10 cellular contexts compared by ENCODE assay signal in the genomic region with DNA sequence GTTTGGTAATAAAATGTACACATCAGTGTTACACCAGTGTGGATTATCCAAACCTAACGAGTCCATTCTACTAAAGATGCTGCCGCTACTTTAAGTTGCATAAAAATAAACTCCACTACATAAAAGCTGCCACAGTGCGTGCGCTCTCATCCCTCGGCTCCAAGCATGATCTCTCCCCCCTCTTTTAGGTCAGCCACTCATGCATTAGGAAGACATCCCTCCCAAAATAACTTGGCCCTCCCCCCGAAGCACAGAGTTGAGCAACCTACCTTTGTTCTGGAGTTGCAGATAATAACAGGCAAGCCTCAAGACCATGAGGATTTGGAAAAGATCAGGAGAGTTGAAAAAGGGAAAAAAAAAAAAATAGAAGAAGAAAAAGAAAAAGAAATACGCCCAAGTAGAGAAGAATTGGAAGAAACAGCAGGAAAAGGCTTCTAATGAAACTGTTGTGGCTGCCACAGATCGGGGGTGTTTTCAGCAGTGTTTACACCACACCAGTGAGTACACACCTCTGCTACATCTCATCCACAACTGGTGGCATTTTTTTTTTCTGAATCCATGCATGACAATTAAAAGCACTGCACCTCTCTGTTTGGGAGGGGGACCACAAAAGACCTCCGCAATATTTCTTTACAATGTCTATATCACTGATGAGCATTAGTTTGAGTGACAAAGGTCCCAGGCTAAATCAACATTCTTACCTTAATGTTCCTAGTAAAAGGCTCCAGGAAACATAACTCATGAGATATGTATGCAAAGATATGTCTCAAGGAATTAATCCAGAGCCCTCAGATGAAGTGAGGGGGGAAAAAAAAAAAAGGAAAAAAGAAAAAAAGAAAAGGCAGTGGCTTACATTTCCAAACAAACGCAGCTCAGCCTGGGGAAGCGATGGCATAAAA.
A peak's percentile ranks its signal among the peaks of the same experiment; 100 is the strongest.
DNase-seq lines count a peak whose midpoint lies in the region; ATAC-seq, FAIRE-seq and TF ChIP-seq lines count a peak whose summit lies in the region.
"Had no signal": no experiment of that assay in that cellular context is flagged by ENCODE, and none has a peak within 500 bp of the region (broad histone marks: within the 10 kb centered on the region; RNA-seq: fewer than 3 reads in every experiment).

No MANE protein-coding gene starts in this region.

- no peak overlapping the region for H4K91ac ChIP-seq in H1 (replicated peaks; ENCODE audit: insufficient read length, low read length)

- ATAC-seq in activated naive CD4-positive, alpha-beta T cell treated with anti-CD3 and anti-CD28 coated beads, Interleukin-2, amount 50 U/mL, for 72 hours, result no peak
- ATAC-seq in upper lobe of right lung, result peak; percentile 7
- no peak for ATAC-seq in GM19452 (IDR thresholded peaks at IDR 0.05; ENCODE audit: unreplicated experiment)
- no peak for ATAC-seq in HG03354 (IDR thresholded peaks at IDR 0.05; ENCODE audit: poor library complexity, severe bottlenecking, unreplicated experiment)

- H3K4me3 Mint-ChIP-seq in activated naive CD4-positive, alpha-beta T cell treated with anti-CD3 and anti-CD28 coated beads, Interleukin-2, amount 50 U/mL, for 24 hours, result no peak overlapping the region
- H3K4me3 Mint-ChIP-seq in mesothelial cell of epicardium, result peak overlapping the region; percentile 50
- H3K4me3 Mint-ChIP-seq: activated naive CD4-positive, alpha-beta T cell treated with anti-CD3 and anti-CD28 coated beads for 36 hours had no signal

- H3K23ac ChIP-seq in H1 (ENCODE audit: insufficient read length), result no peak overlapping the region

- peak overlapping the region; percentile 60; the same call in 1 of the 2 replicates for H2BK5ac ChIP-seq in H1 (ENCODE audit: low read depth, low read length)

- H3K18ac ChIP-seq in H1 (ENCODE audit: extremely low read depth, low read length), result no peak overlapping the region; the same call in 1 of the 2 replicates

- CTCF ChIA-PET in H1 (lab: Charles Lee; ENCODE audit: partially characterized antibody), result no interaction called here

- TF ChIP-seq EP300 in H1 (IDR thresholded peaks at IDR 0.05; ENCODE audit: borderline replicate concordance in 1 of 2, low read depth in 2 of 2, low read length in 2 of 2), result no peak

- peaks cover 88% of the 10 kb centered on the region for H3K4me1 Mint-ChIP-seq in activated naive CD4-positive, alpha-beta T cell treated with anti-CD3 and anti-CD28 coated beads, Interleukin-2, amount 50 U/mL, for 24 hours
- H3K4me1 Mint-ChIP-seq in mesothelial cell of epicardium, result peaks cover 77% of the 10 kb centered on the region

- H3K9me3 ChIP-seq in H1 (ENCODE audit: insufficient read depth in 2 of 2, low read depth in 1 of 2, low read length in 1 of 2) (no peaks in the 10 kb centered on the region), upper lobe of right lung (no peaks in the 10 kb centered on the region)

- no peak overlapping the region for H2BK20ac ChIP-seq in H1 (ENCODE audit: low read length)

- DNase-seq in activated naive CD4-positive, alpha-beta T cell treated with anti-CD3 and anti-CD28 coated beads, Interleukin-2, amount 50 U/mL, for 72 hours (ENCODE audit: low spot score in 2 of 2), result no peak
- no peak for DNase-seq in H1 (ENCODE audit: low read depth in 1 of 2, low spot score in 2 of 2)
- DNase-seq in mesothelial cell of epicardium (ENCODE audit: low spot score in 2 of 2, unreplicated experiment in 2 of 2), result no peak
- no peak for DNase-seq in upper lobe of right lung
- DNase-seq in RCC 7860 (ENCODE audit: low spot score), result no peak
- DNase-seq: activated naive CD4-positive, alpha-beta T cell treated with anti-CD3 and anti-CD28 coated beads for 36 hours; NCI-H226 had no signal

- no peaks in the 10 kb centered on the region for H3K27me3 ChIP-seq in H1 (replicated peaks in 1 of 4; ENCODE audit: control insufficient read depth in 3 of 4, extremely low read depth in 1 of 4, insufficient read depth in 3 of 4, low read length in 3 of 4)
- no peaks in the 10 kb centered on the region for H3K27me3 ChIP-seq in upper lobe of right lung

- H3K79me1 ChIP-seq in H1 (ENCODE audit: low read depth, low read length), result no peaks in the 10 kb centered on the region; the same call in 1 of the 2 replicates

- peak overlapping the region; percentile 8; the same call in 1 of the 2 replicates for H2BK15ac ChIP-seq in H1 (ENCODE audit: low read length)

- H3K4me3 ChIP-seq in H1 (ENCODE audit: extremely low read depth in 1 of 4, insufficient read depth in 2 of 4, low read depth in 3 of 4, low read length in 4 of 4), result peak overlapping the region in 1 of 4 experiments; percentile 30; a peak in 2 of 8 replicates
- H3K4me3 ChIP-seq in upper lobe of right lung, result peak overlapping the region; percentile 1

- no peak overlapping the region for H3K56ac ChIP-seq in H1 (replicated peaks; ENCODE audit: insufficient read length, low read depth, low read length)

- no peak overlapping the region for H4K8ac ChIP-seq in H1 (ENCODE audit: extremely low read depth, insufficient read depth, low read length)

- WGBS in H1 (ENCODE audit: extremely low coverage in 1 of 2, insufficient coverage in 1 of 2, insufficient read length in 1 of 2, insufficient replicate concordance in 2 of 2, low coverage in 1 of 2, low lambda C conversion rate in 2 of 2, missing lambda C conversion rate in 1 of 2), 2 experiments, result 63% methylated on average over 10 of the region's 11 CpGs; no CpG with 5 or more reads in 1 of the 2 experiments

- 0 out of 2 replicates have a peak overlapping the region, but pooled peaks have one; percentile 41 for H2BK12ac ChIP-seq in H1 (ENCODE audit: low read depth, low read length)

- no peak overlapping the region for H3K14ac ChIP-seq in H1 (ENCODE audit: insufficient read length)

- peaks cover under 1 to 43% of the 10 kb centered on the region in 2 experiments; a peak in 3 of 4 replicates for H3K79me2 ChIP-seq in H1 (ENCODE audit: control insufficient read depth in 1 of 2, insufficient read depth in 2 of 2, low read length in 2 of 2)

- no peaks in the 10 kb centered on the region for H3K23me2 ChIP-seq in H1 (ENCODE audit: low read depth, low read length)

- POLR2A ChIA-PET in H1 (lab: Charles Lee; ENCODE audit: partially characterized antibody), result no interaction called here

- H3K36me3 ChIP-seq in H1 (ENCODE audit: control insufficient read depth in 2 of 4, insufficient read depth in 4 of 4, low read length in 3 of 4), result no peaks in the 10 kb centered on the region
- H3K36me3 ChIP-seq in upper lobe of right lung, result no peaks in the 10 kb centered on the region

- TF ChIP-seq CTCF in H1 (IDR thresholded peaks at IDR 0.05; ENCODE audit: control extremely low read depth in 1 of 3, insufficient read depth in 1 of 3, low read depth in 1 of 3, low read length in 3 of 3) (no peak), mesothelial cell of epicardium (IDR thresholded peaks at IDR 0.05; ENCODE audit: unreplicated experiment) (no peak), upper lobe of right lung (IDR thresholded peaks at IDR 0.05) (no peak)

- no peak overlapping the region for H2BK120ac ChIP-seq in H1 (replicated peaks; ENCODE audit: low read depth, low read length)

- no peak for TF ChIP-seq POLR2A in H1 (IDR thresholded peaks at IDR 0.05; ENCODE audit: control extremely low read depth in 1 of 2, low read depth in 2 of 2, low read length in 2 of 2)

- H2AK5ac ChIP-seq in H1 (ENCODE audit: low read depth, low read length), result no peak overlapping the region

- peaks cover 9% of the 10 kb centered on the region for H3K36me3 Mint-ChIP-seq in activated naive CD4-positive, alpha-beta T cell treated with anti-CD3 and anti-CD28 coated beads, Interleukin-2, amount 50 U/mL, for 24 hours
- peaks cover 0 to 22% of the 10 kb centered on the region in 2 donors for H3K36me3 Mint-ChIP-seq in activated naive CD4-positive, alpha-beta T cell treated with anti-CD3 and anti-CD28 coated beads, Interleukin-2, amount 50 U/mL, for 72 hours
- peaks cover 3% of the 10 kb centered on the region for H3K36me3 Mint-ChIP-seq in mesothelial cell of epicardium

- H3K27ac ChIP-seq in H1 (ENCODE audit: low read depth, low read length), result no peak overlapping the region
- no peak overlapping the region for H3K27ac ChIP-seq in upper lobe of right lung

- 0 out of 7 replicates have a peak overlapping the region, but pooled peaks of 1 of the 4 experiments have one; percentile 24 for H3K9ac ChIP-seq in H1 (replicated peaks in 1 of 4; ENCODE audit: extremely low read depth in 1 of 4, low read depth in 3 of 4, low read length in 3 of 4)

- no peak overlapping the region for H3K4ac ChIP-seq in H1 (replicated peaks; ENCODE audit: insufficient read length, low read depth, low read length)

- H4K5ac ChIP-seq in H1 (ENCODE audit: insufficient read length, low read depth, low read length), result no peak overlapping the region

- H3K4me1 ChIP-seq in H1 (replicated peaks in 1 of 4; ENCODE audit: control insufficient read depth in 3 of 4, insufficient read depth in 4 of 4, low read length in 3 of 4) (peaks cover 2 to 34% (median 30%) of the 10 kb centered on the region in 4 experiments), upper lobe of right lung (peaks cover 15% of the 10 kb centered on the region)

- intact Hi-C loops in upper lobe of right lung (cut with DNase I), result no loop called here

- no peak for TF ChIP-seq RAD21 in H1 (IDR thresholded peaks at IDR 0.05 in 1 of 2, conservative IDR thresholded peaks at IDR 0.05 in 1 of 2; ENCODE audit: low read depth in 2 of 2, low read length in 2 of 2)

- no peaks in the 10 kb centered on the region for H3K9me3 Mint-ChIP-seq in activated naive CD4-positive, alpha-beta T cell treated with anti-CD3 and anti-CD28 coated beads, Interleukin-2, amount 50 U/mL, for 24 hours
- H3K9me3 Mint-ChIP-seq in activated naive CD4-positive, alpha-beta T cell treated with anti-CD3 and anti-CD28 coated beads, Interleukin-2, amount 50 U/mL, for 72 hours, result no peaks in the 10 kb centered on the region
- H3K9me3 Mint-ChIP-seq in mesothelial cell of epicardium, result no peaks in the 10 kb centered on the region
- H3K9me3 Mint-ChIP-seq: activated naive CD4-positive, alpha-beta T cell treated with anti-CD3 and anti-CD28 coated beads for 36 hours had no signal

- peak overlapping the region; percentile 53 to 66; a peak in 3 of 4 replicates for H3K4me2 ChIP-seq in H1 (ENCODE audit: insufficient read depth in 1 of 2, low read depth in 2 of 2, low read length in 2 of 2)

- peak; percentile 58 for FAIRE-seq in H1 (lab: Jason Lieb, UNC)
- FAIRE-seq in RCC 7860 (lab: Jason Lieb, UNC), result no peak

- no peaks in the 10 kb centered on the region for H4K20me1 ChIP-seq in H1 (replicated peaks in 1 of 2; ENCODE audit: control insufficient read depth in 1 of 2, insufficient read depth in 2 of 2, low read length in 2 of 2)

- H3K27me3 Mint-ChIP-seq in activated naive CD4-positive, alpha-beta T cell treated with anti-CD3 and anti-CD28 coated beads, Interleukin-2, amount 50 U/mL, for 24 hours, result no peaks in the 10 kb centered on the region
- no peaks in the 10 kb centered on the region for H3K27me3 Mint-ChIP-seq in mesothelial cell of epicardium (ENCODE audit: low read depth)

- no peak overlapping the region for H2AFZ ChIP-seq in H1 (ENCODE audit: low read length)

- peak overlapping the region; percentile 69 for H3K27ac Mint-ChIP-seq in activated naive CD4-positive, alpha-beta T cell treated with anti-CD3 and anti-CD28 coated beads, Interleukin-2, amount 50 U/mL, for 24 hours
- peak overlapping the region in 1 of 2 donors; percentile 61 for H3K27ac Mint-ChIP-seq in activated naive CD4-positive, alpha-beta T cell treated with anti-CD3 and anti-CD28 coated beads, Interleukin-2, amount 50 U/mL, for 72 hours
- H3K27ac Mint-ChIP-seq in mesothelial cell of epicardium, result peak overlapping the region; percentile 79
- H3K27ac Mint-ChIP-seq: activated naive CD4-positive, alpha-beta T cell treated with anti-CD3 and anti-CD28 coated beads for 36 hours had no signal
